In the genomic region with DNA sequence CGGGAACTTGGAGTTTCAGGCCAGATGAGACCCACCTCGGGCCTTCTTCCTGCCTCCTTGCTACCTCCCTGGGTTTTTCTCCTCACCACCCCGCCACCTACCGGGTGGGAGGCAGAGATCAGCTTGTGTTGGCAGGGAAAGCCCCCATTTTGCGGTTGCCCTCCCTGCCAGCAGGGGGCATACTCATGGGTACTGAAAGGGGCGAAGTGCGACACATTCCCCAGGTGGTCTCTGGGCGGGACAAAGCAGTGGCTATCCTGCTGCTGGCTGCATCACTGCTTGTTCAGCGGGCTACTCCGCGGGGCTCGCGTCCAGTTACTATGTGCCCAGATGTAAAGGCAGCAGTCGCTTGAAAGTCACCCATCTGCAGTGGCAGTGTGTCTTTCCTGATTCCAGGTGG, we compare ENCODE assay signal across 2 cellular contexts.
TF ChIP-seq lines count a peak whose summit lies in the region.

No MANE protein-coding gene starts in this region.

TF ChIP-seq in HepG2, 621 proteins besides CTCF, POLR2A, EP300 and RAD21:
- TF ChIP-seq MYC (CRISPR knock-in tag; IDR thresholded peaks at IDR 0.05; ENCODE audit: borderline replicate concordance) = no peak
- TF ChIP-seq, protein P1, sequence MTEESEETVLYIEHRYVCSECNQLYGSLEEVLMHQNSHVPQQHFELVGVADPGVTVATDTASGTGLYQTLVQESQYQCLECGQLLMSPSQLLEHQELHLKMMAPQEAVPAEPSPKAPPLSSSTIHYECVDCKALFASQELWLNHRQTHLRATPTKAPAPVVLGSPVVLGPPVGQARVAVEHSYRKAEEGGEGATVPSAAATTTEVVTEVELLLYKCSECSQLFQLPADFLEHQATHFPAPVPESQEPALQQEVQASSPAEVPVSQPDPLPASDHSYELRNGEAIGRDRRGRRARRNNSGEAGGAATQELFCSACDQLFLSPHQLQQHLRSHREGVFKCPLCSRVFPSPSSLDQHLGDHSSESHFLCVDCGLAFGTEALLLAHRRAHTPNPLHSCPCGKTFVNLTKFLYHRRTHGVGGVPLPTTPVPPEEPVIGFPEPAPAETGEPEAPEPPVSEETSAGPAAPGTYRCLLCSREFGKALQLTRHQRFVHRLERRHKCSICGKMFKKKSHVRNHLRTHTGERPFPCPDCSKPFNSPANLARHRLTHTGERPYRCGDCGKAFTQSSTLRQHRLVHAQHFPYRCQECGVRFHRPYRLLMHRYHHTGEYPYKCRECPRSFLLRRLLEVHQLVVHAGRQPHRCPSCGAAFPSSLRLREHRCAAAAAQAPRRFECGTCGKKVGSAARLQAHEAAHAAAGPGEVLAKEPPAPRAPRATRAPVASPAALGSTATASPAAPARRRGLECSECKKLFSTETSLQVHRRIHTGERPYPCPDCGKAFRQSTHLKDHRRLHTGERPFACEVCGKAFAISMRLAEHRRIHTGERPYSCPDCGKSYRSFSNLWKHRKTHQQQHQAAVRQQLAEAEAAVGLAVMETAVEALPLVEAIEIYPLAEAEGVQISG (CRISPR knock-in tag; IDR thresholded peaks at IDR 0.05) = peak; percentile 79

TF ChIP-seq in H1, 55 proteins besides CTCF, POLR2A, EP300 and RAD21:
- no peak for TF ChIP-seq PHF8 (conservative IDR thresholded peaks at IDR 0.05; ENCODE audit: low read depth, low read length)
- TF ChIP-seq, protein P2, sequence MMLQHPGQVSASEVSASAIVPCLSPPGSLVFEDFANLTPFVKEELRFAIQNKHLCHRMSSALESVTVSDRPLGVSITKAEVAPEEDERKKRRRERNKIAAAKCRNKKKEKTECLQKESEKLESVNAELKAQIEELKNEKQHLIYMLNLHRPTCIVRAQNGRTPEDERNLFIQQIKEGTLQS (IDR thresholded peaks at IDR 0.05; ENCODE audit: insufficient read depth, low read depth, low read length) = no peak
- no peak for TF ChIP-seq JUND (IDR thresholded peaks at IDR 0.05; ENCODE audit: low read length)
- no peak for TF ChIP-seq KDM5A (IDR thresholded peaks at IDR 0.05; ENCODE audit: low read length)
- no peak for TF ChIP-seq CHD1 (IDR thresholded peaks at IDR 0.05; ENCODE audit: low read depth, low read length)
- no peak for TF ChIP-seq SIN3A (conservative IDR thresholded peaks at IDR 0.05 in 1 of 2, IDR thresholded peaks at IDR 0.05 in 1 of 2; ENCODE audit: low read depth in 1 of 2, low read length in 2 of 2)
- TF ChIP-seq EZH2 (IDR thresholded peaks at IDR 0.05; ENCODE audit: low read depth, low read length, severe bottlenecking) = no peak
- TF ChIP-seq SP1 (IDR thresholded peaks at IDR 0.05; ENCODE audit: low read depth, low read length) = no peak
- TF ChIP-seq, protein P3, sequence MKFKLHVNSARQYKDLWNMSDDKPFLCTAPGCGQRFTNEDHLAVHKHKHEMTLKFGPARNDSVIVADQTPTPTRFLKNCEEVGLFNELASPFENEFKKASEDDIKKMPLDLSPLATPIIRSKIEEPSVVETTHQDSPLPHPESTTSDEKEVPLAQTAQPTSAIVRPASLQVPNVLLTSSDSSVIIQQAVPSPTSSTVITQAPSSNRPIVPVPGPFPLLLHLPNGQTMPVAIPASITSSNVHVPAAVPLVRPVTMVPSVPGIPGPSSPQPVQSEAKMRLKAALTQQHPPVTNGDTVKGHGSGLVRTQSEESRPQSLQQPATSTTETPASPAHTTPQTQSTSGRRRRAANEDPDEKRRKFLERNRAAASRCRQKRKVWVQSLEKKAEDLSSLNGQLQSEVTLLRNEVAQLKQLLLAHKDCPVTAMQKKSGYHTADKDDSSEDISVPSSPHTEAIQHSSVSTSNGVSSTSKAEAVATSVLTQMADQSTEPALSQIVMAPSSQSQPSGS (IDR thresholded peaks at IDR 0.05; ENCODE audit: low read length) = no peak
- no peak for TF ChIP-seq FOSL1 (IDR thresholded peaks at IDR 0.05; ENCODE audit: insufficient read depth, low read depth, low read length)
- no peak for TF ChIP-seq SRF (IDR thresholded peaks at IDR 0.05; ENCODE audit: low read depth, low read length)
- no peak for TF ChIP-seq TAF7 (optimal IDR thresholded peaks at IDR 0.05; ENCODE audit: borderline replicate concordance, low read depth, low read length)
